In genomic region chr1:153767519-153767918, GRCh38 we compare ENCODE assay signal across 20 cellular contexts. TPM values are rescaled to one million over a fixed set of nuclear protein-coding genes. Genes with fewer than 3 reads are reported as not detected.
DNase-seq lines count a peak whose midpoint lies in the region; ATAC-seq and TF ChIP-seq lines count a peak whose summit lies in the region.
"Had no signal": no experiment of that assay in that cellular context is flagged by ENCODE, and none has a peak within 500 bp of the region (broad histone marks: within the 10 kb centered on the region; RNA-seq: fewer than 3 reads in every experiment).

No MANE protein-coding gene starts in this region.

- H3K9me3 ChIP-seq in endodermal cell (ENCODE audit: control insufficient read depth, low read length): no peaks in the 10 kb centered on the region
- H3K9me3 ChIP-seq in mucosa of rectum (ENCODE audit: control insufficient read depth in 2 of 2, low read length in 2 of 2): no peaks in the 10 kb centered on the region
- H3K9me3 ChIP-seq in thoracic aorta: no peaks in the 10 kb centered on the region
- H3K9me3 ChIP-seq in CD4-positive, alpha-beta T cell (ENCODE audit: control insufficient read depth, low read length): no peaks in the 10 kb centered on the region

- POLR2A ChIA-PET in CD4-positive, alpha-beta T cell (lab: Charles Lee): interaction anchor here (0.8 kb wide), 1 partner anchor 8 kb away, joined by 4 read pairs; no protein-coding TSS in a partner anchor

- peaks cover 75% of the 10 kb centered on the region for H3K36me3 Mint-ChIP-seq in endodermal cell (ENCODE audit: low read depth)
- peaks cover 82% of the 10 kb centered on the region for H3K36me3 Mint-ChIP-seq in CD4-positive, alpha-beta T cell (ENCODE audit: low read depth)

- CTCF ChIA-PET in CD4-positive, alpha-beta T cell (lab: Charles Lee): no interaction called here

- no peaks in the 10 kb centered on the region for H3K27me3 Mint-ChIP-seq in endodermal cell (ENCODE audit: insufficient read depth)
- no peaks in the 10 kb centered on the region for H3K27me3 Mint-ChIP-seq in CD4-positive, alpha-beta T cell

- DNase-seq in endodermal cell (no peak), thoracic aorta (ENCODE audit: low spot score) (no peak), activated T-cell treated with anti-CD3 and anti-CD28 coated beads for 4 hours (no peak), NCI-H1417 (lab: John Stamatoyannopoulos, UW) (no peak)
- no peak for DNase-seq in CD4-positive, alpha-beta T cell
- DNase-seq: DMS 273 treated with DMSO at 0.1 percent for 48 hours, GF-D8, NCI-H1105 treated with DMSO at 0.1 percent for 48 hours, NCI-H1694 treated with DMSO at 0.1 percent for 48 hours, NCI-H510A treated with DMSO at 0.1 percent for 48 hours, NCI-H774, OCI-M1, SHP77 had no signal

- H3K36me3 ChIP-seq in endodermal cell (ENCODE audit: control insufficient read depth, insufficient read depth, low read length) (peaks cover 90% of the 10 kb centered on the region), mucosa of rectum (ENCODE audit: control insufficient read depth in 2 of 2, insufficient read depth in 2 of 2, low read length in 2 of 2) (peaks cover 46 to 59% of the 10 kb centered on the region in 2 donors), thoracic aorta (peaks cover 69% of the 10 kb centered on the region)

- no peak overlapping the region for H3K4me3 Mint-ChIP-seq in endodermal cell
- H3K4me3 Mint-ChIP-seq in CD4-positive, alpha-beta T cell: no peak overlapping the region
- H3K4me3 Mint-ChIP-seq: CD14-positive monocyte had no signal

- H3K27ac ChIP-seq in C4-2B (peak overlapping the region; percentile 63), endodermal cell (ENCODE audit: low read depth, low read length) (no peak overlapping the region), mucosa of rectum (ENCODE audit: low read depth in 2 of 2, low read length in 2 of 2) (peak overlapping the region; percentile 2 to 76), thoracic aorta (peak overlapping the region; percentile 44 to 74)
- H3K27ac ChIP-seq in CD4-positive, alpha-beta T cell (ENCODE audit: low read depth, low read length): no peak overlapping the region
- H3K27ac ChIP-seq: SK-N-MC had no signal

- H3K9ac ChIP-seq in endodermal cell (ENCODE audit: extremely low read depth, low read length, poor library complexity, severe bottlenecking) (no peak overlapping the region), mucosa of rectum (ENCODE audit: low read depth in 1 of 2, low read length in 2 of 2) (no peak overlapping the region)

- H3K4me3 ChIP-seq in endodermal cell (ENCODE audit: low read length): no peak overlapping the region
- no peak overlapping the region for H3K4me3 ChIP-seq in mucosa of rectum (ENCODE audit: low read length in 2 of 2)
- no peak overlapping the region for H3K4me3 ChIP-seq in thoracic aorta
- H3K4me3 ChIP-seq: GM12878, K562, SK-N-MC had no signal

- ATAC-seq in thoracic aorta (ENCODE audit: insufficient number of reproducible peaks, low FRiP score, low read depth) (no peak), GM21390 (IDR thresholded peaks at IDR 0.05; ENCODE audit: unreplicated experiment) (no peak)
- no peak for ATAC-seq in CD4-positive, alpha-beta T cell (ENCODE audit: poor library complexity)
- ATAC-seq: K562 had no signal

- intact Hi-C loops in CD4-positive, alpha-beta T cell (cut with DNase I, micrococcal nuclease): no loop called here

- H3K27me3 ChIP-seq in endodermal cell (ENCODE audit: control insufficient read depth, insufficient read depth, low read length, poor library complexity, severe bottlenecking) (no peaks in the 10 kb centered on the region), mucosa of rectum (ENCODE audit: control insufficient read depth in 2 of 2, insufficient read depth in 2 of 2, low read length in 2 of 2) (no peaks in the 10 kb centered on the region), thoracic aorta (replicated peaks; ENCODE audit: insufficient read depth) (no peaks in the 10 kb centered on the region)
- H3K27me3 ChIP-seq in CD4-positive, alpha-beta T cell (ENCODE audit: control insufficient read depth, insufficient read depth, low read length): no peaks in the 10 kb centered on the region

- no peaks in the 10 kb centered on the region for H3K9me3 Mint-ChIP-seq in endodermal cell
- H3K9me3 Mint-ChIP-seq in CD4-positive, alpha-beta T cell: no peaks in the 10 kb centered on the region
- H3K9me3 Mint-ChIP-seq: CD14-positive monocyte had no signal

- peak overlapping the region; percentile 5 for H3K27ac Mint-ChIP-seq in endodermal cell
- H3K27ac Mint-ChIP-seq in CD4-positive, alpha-beta T cell: no peak overlapping the region

- WGBS in endodermal cell (ENCODE audit: insufficient coverage in 1 of 2, insufficient read length in 1 of 2), 2 experiments: 94 to 97% methylated on average over 2 to 11 of the region's 11 CpGs

- no peaks in the 10 kb centered on the region for H3K4me1 ChIP-seq in endodermal cell (ENCODE audit: control insufficient read depth, insufficient read depth, low read length)
- peaks cover 24 to 31% of the 10 kb centered on the region in 2 donors for H3K4me1 ChIP-seq in mucosa of rectum (ENCODE audit: control insufficient read depth in 2 of 2, insufficient read depth in 2 of 2, low read length in 2 of 2)
- peaks cover 4 to 8% of the 10 kb centered on the region in 2 donors for H3K4me1 ChIP-seq in thoracic aorta (ENCODE audit: control insufficient read depth in 1 of 2, low read depth in 2 of 2)

- TF ChIP-seq CTCF in C4-2B (conservative IDR thresholded peaks at IDR 0.05) (no peak), endodermal cell (conservative IDR thresholded peaks at IDR 0.05) (no peak), thoracic aorta (IDR thresholded peaks at IDR 0.05) (no peak)
- no peak for TF ChIP-seq CTCF in CD4-positive, alpha-beta T cell (IDR thresholded peaks at IDR 0.05)

- no peaks in the 10 kb centered on the region for H3K4me1 Mint-ChIP-seq in endodermal cell
- H3K4me1 Mint-ChIP-seq in CD4-positive, alpha-beta T cell (ENCODE audit: low read depth): no peaks in the 10 kb centered on the region

RNA-seq across cellular contexts. Expression of gene SLC27A3, which starts 7.7 kb away (rescaled TPM):
- total RNA-seq in endodermal cell (10 to 100 TPM; 60.6 to 64.5 TPM), thoracic aorta (100 to 1,000 TPM in 1 of 2 donors, 10 to 100 TPM in 1; 71.7 to 116 TPM)
- polyA plus RNA-seq in endodermal cell (2013, experiment 1 of 2): 18.9 TPM
- polyA plus RNA-seq in endodermal cell (2013, experiment 2 of 2): 18.1 TPM
- 1 to 10 TPM; 3.8 to 4.4 TPM for total RNA-seq in CD4-positive, alpha-beta T cell

RNA-seq across cellular contexts. Expression of gene INTS3, which starts 39.7 kb away (rescaled TPM):
- total RNA-seq in endodermal cell (100 to 1,000 TPM in 1 of 2 donors, 10 to 100 TPM in 1; 94.4 to 117 TPM), thoracic aorta (10 to 100 TPM; 63.8 to 68.8 TPM)
- polyA plus RNA-seq in endodermal cell (2013, experiment 1 of 2): 64.8 TPM
- 56.5 TPM for polyA plus RNA-seq in endodermal cell (2013, experiment 2 of 2)
- total RNA-seq in CD4-positive, alpha-beta T cell: 10 to 100 TPM; 24.9 to 27.4 TPM

Comparison
In these comparisons a context has a peak if more than half of its experiments do, and no peak if none do; other contexts are left out.
1. H3K27ac ChIP-seq: peak in C4-2B (single experiment), mucosa of rectum (2 of 2) and thoracic aorta (2 of 2); none in endodermal cell (single experiment) and CD4-positive, alpha-beta T cell (single experiment).
2. RNA of gene SLC27A3, which starts 7.7 kb away (total RNA-seq): 71.7 to 116 TPM in thoracic aorta and 60.6 to 64.5 TPM in endodermal cell; 3.8 to 4.4 TPM in CD4-positive, alpha-beta T cell; every median in the first group is over 10 times any median in the second.